In genomic region chr12:39675263-39675662, GRCh38 we compare ENCODE assay signal across 1 cellular context.
TF ChIP-seq lines count a peak whose summit lies in the region.

No MANE protein-coding gene starts in this region.

TF ChIP-seq in GM23338, 12 proteins besides CTCF, POLR2A, EP300 and RAD21 (continued from another document):
- TF ChIP-seq ZNF462 (CRISPR knock-in tag; IDR thresholded peaks at IDR 0.05): no peak
